Comparison of ENCODE assay signal across 15 cellular contexts in genomic region chr9:100105861-100106260, GRCh38. TPM values are rescaled to one million over a fixed set of nuclear protein-coding genes. Genes with fewer than 3 reads are reported as not detected.
A peak's percentile ranks its signal among the peaks of the same experiment; 100 is the strongest.
DNase-seq lines count a peak whose midpoint lies in the region; ATAC-seq lines count a peak whose summit lies in the region.
"Had no signal": no experiment of that assay in that cellular context is flagged by ENCODE, and none has a peak within 500 bp of the region (broad histone marks: within the 10 kb centered on the region; RNA-seq: fewer than 3 reads in every experiment).

No MANE protein-coding gene starts in this region.

- peak; percentile 44 to 67 for ATAC-seq in activated CD4-positive, CD25-positive, alpha-beta regulatory T cell treated with anti-CD3 and anti-CD28 coated beads, Interleukin-2, amount 50 U/mL, for 24 hours
- peak; percentile 26 for ATAC-seq in esophagus mucosa
- ATAC-seq: CD8-positive, alpha-beta T cell had no signal

- no peaks in the 10 kb centered on the region for H3K27me3 Mint-ChIP-seq in activated naive CD4-positive, alpha-beta T cell treated with anti-CD3 and anti-CD28 coated beads for 36 hours (ENCODE audit: low read depth)

- intact Hi-C loops in activated naive CD4-positive, alpha-beta T cell treated with anti-CD3 and anti-CD28 coated beads for 36 hours (cut with micrococcal nuclease): no loop called here

- no peak overlapping the region for H3K27ac Mint-ChIP-seq in activated naive CD4-positive, alpha-beta T cell treated with anti-CD3 and anti-CD28 coated beads for 36 hours
- H3K27ac Mint-ChIP-seq: CD14-positive monocyte; CD8-positive, alpha-beta T cell had no signal

- peaks cover 6% of the 10 kb centered on the region for H3K4me1 Mint-ChIP-seq in activated naive CD4-positive, alpha-beta T cell treated with anti-CD3 and anti-CD28 coated beads for 36 hours (ENCODE audit: low read depth)

- DNase-seq in activated CD4-positive, CD25-positive, alpha-beta regulatory T cell (lab: John Stamatoyannopoulos, UW): no peak
- peak; percentile 9 for DNase-seq in activated naive CD4-positive, alpha-beta T cell treated with anti-CD3 and anti-CD28 coated beads for 36 hours
- DNase-seq in activated naive CD4-positive, alpha-beta T cell treated with anti-CD3 and anti-CD28 coated beads, Interleukin-2, amount 50 U/mL, for 16 hours: no peak
- no peak for DNase-seq in NCI-H345 treated with DMSO at 0.1 percent for 48 hours (lab: John Stamatoyannopoulos, UW; ENCODE audit: unreplicated experiment)
- DNase-seq in NCI-H510A treated with DMSO at 0.1 percent for 48 hours (lab: John Stamatoyannopoulos, UW): no peak
- DNase-seq: CD8-positive, alpha-beta T cell; COR-L47; DMS153; DMS79 treated with DMSO at 0.1 percent for 48 hours; EL; GM23248; H7 had no signal

- H3K36me3 Mint-ChIP-seq in activated naive CD4-positive, alpha-beta T cell treated with anti-CD3 and anti-CD28 coated beads for 36 hours (ENCODE audit: low read depth): peaks cover 11% of the 10 kb centered on the region

- H3K9me3 Mint-ChIP-seq in activated naive CD4-positive, alpha-beta T cell treated with anti-CD3 and anti-CD28 coated beads for 36 hours: no peaks in the 10 kb centered on the region
- H3K9me3 Mint-ChIP-seq: CD14-positive monocyte; CD8-positive, alpha-beta T cell had no signal

- no peak overlapping the region for H3K4me3 Mint-ChIP-seq in activated naive CD4-positive, alpha-beta T cell treated with anti-CD3 and anti-CD28 coated beads for 36 hours
- H3K4me3 Mint-ChIP-seq: CD14-positive monocyte; CD8-positive, alpha-beta T cell had no signal

- CTCF ChIA-PET in activated naive CD4-positive, alpha-beta T cell treated with anti-CD3 and anti-CD28 coated beads for 36 hours (lab: Charles Lee): no interaction called here

RNA-seq across cellular contexts. Expression of gene INVS, which starts 6.8 kb away (rescaled TPM):
- total RNA-seq in activated naive CD4-positive, alpha-beta T cell treated with anti-CD3 and anti-CD28 coated beads for 36 hours: 1 to 10 TPM; 5.7 to 7.3 TPM
- 8.6 TPM for total RNA-seq in esophagus mucosa

RNA-seq across cellular contexts. Expression of gene ERP44, which starts 7.1 kb away (rescaled TPM):
- total RNA-seq in activated naive CD4-positive, alpha-beta T cell treated with anti-CD3 and anti-CD28 coated beads for 36 hours: 1 to 10 TPM; 9.1 to 9.5 TPM
- total RNA-seq in esophagus mucosa: 14.2 TPM
